1 cellular context compared by ENCODE assay signal in the genomic region with DNA sequence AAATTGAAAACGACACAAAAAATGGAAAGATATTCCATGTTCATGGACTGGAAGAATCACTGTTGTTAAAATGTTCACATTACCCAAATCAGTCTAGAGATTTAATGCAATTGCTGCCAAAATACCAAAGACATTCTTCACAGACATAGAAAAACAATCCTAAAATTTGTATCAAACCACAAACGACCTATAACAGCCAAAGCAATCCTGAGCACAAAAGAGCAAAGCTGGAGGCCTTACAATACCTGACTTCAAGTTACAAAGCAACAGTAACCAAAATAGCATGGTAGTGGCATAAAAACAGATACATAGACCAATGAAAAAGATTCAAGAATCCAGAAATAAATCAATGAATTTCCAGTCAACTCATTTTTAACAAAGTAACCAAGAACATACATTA.
TF ChIP-seq lines count a peak whose summit lies in the region.

No MANE protein-coding gene starts in this region.

TF ChIP-seq in HepG2, 621 proteins besides CTCF, POLR2A, EP300 and RAD21:
- TF ChIP-seq HBP1 (CRISPR knock-in tag; IDR thresholded peaks at IDR 0.05; ENCODE audit: low read depth), result no peak
- TF ChIP-seq ZNF709 (CRISPR knock-in tag; IDR thresholded peaks at IDR 0.05), result no peak
- no peak for TF ChIP-seq ZNF556 (CRISPR knock-in tag; IDR thresholded peaks at IDR 0.05; ENCODE audit: borderline replicate concordance)
- TF ChIP-seq KDM5B (CRISPR knock-in tag; IDR thresholded peaks at IDR 0.05; ENCODE audit: borderline replicate concordance), result no peak
- TF ChIP-seq YEATS2 (CRISPR knock-in tag; IDR thresholded peaks at IDR 0.05; ENCODE audit: borderline replicate concordance), result no peak
- TF ChIP-seq JUN (CRISPR knock-in tag; IDR thresholded peaks at IDR 0.05), result no peak
- no peak for TF ChIP-seq ZNF816 (CRISPR knock-in tag; IDR thresholded peaks at IDR 0.05; ENCODE audit: borderline replicate concordance)
- TF ChIP-seq IKZF4 (CRISPR knock-in tag; IDR thresholded peaks at IDR 0.05; ENCODE audit: borderline replicate concordance, low read depth, not compliant biosample characterization), result no peak
- TF ChIP-seq FOXC1 (CRISPR knock-in tag; IDR thresholded peaks at IDR 0.05; ENCODE audit: borderline replicate concordance), result no peak
- TF ChIP-seq NFATC3 (CRISPR knock-in tag; IDR thresholded peaks at IDR 0.05), result no peak
- no peak for TF ChIP-seq MXI1 (IDR thresholded peaks at IDR 0.05; ENCODE audit: borderline replicate concordance, low read depth, low read length)
